ENCODE assay signal across 1 cellular context in the genomic region with DNA sequence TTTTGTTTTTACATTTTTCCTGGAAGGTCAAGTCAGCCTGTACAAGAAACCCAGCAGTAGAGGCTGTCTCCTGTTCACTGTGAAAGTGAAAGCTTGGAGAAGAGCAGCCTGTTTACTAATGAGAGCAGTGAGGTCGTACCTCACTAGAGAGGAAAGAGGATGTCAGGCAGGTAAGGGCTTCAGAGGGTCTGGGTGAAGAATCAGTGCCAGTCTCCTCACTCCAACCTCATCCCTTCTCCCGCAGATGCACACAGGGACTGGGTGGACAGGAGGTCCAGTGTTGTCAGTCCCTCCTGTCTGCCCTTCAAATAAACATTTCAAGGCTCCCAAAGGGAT.
TF ChIP-seq lines count a peak whose summit lies in the region.

No MANE protein-coding gene starts in this region.

TF ChIP-seq in SK-N-SH, 30 proteins besides CTCF, POLR2A, EP300 and RAD21 (continued from another document):
- TF ChIP-seq TCF12 (IDR thresholded peaks at IDR 0.05), result no peak
- no peak for TF ChIP-seq GATA2 (CRISPR knock-in tag; IDR thresholded peaks at IDR 0.05)
- TF ChIP-seq JUND (IDR thresholded peaks at IDR 0.05), result no peak
- TF ChIP-seq MXI1 (IDR thresholded peaks at IDR 0.05; ENCODE audit: low read depth, low read length), result no peak
- TF ChIP-seq, protein P1, sequence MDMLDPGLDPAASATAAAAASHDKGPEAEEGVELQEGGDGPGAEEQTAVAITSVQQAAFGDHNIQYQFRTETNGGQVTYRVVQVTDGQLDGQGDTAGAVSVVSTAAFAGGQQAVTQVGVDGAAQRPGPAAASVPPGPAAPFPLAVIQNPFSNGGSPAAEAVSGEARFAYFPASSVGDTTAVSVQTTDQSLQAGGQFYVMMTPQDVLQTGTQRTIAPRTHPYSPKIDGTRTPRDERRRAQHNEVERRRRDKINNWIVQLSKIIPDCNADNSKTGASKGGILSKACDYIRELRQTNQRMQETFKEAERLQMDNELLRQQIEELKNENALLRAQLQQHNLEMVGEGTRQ (IDR thresholded peaks at IDR 0.05; ENCODE audit: borderline replicate concordance, low read depth, low read length), result no peak
- no peak for TF ChIP-seq RFX5 (IDR thresholded peaks at IDR 0.05; ENCODE audit: low read length)
- TF ChIP-seq TEAD4 (IDR thresholded peaks at IDR 0.05; ENCODE audit: borderline replicate concordance, insufficient read depth), result no peak
- no peak for TF ChIP-seq ELF1 (IDR thresholded peaks at IDR 0.05)
